ENCODE assay signal across 9 cellular contexts in the genomic region with DNA sequence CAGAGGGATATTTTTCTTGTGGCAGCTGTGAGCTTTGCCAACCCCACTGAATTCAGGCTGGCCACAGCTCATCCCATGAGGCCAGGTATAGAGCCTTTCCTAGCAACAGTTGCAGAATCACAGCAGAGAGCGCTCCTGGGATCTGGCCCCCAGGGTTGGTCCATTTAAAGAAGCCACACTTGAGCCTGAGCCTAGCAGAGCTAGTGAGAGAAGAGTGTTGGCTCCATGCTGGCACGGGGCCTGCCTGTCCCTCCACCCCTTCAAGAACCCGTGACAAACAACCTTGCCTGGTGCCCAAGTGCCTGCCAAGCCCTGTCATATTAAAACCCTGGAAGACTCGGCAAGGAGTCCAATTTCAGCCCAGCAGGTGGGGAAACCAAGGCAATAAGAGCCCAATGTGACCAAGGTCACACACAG.
DNase-seq lines count a peak whose midpoint lies in the region; ATAC-seq, FAIRE-seq and TF ChIP-seq lines count a peak whose summit lies in the region.
"Had no signal": no experiment of that assay in that cellular context is flagged by ENCODE, and none has a peak within 500 bp of the region (broad histone marks: within the 10 kb centered on the region; RNA-seq: fewer than 3 reads in every experiment).

No MANE protein-coding gene starts in this region.

- H3K9ac ChIP-seq in astrocyte (ENCODE audit: low read length): peak overlapping the region; percentile 86

- H3K4me1 ChIP-seq in astrocyte (ENCODE audit: insufficient read depth, low read length): peaks cover 54% of the 10 kb centered on the region
- peaks cover 80% of the 10 kb centered on the region for H3K4me1 ChIP-seq in vagina

- no peak for FAIRE-seq in astrocyte (lab: Jason Lieb, UNC)

- H3K27ac ChIP-seq in astrocyte (ENCODE audit: low read depth, low read length) (peak overlapping the region; percentile 98), vagina (peak overlapping the region; percentile 83)

- TF ChIP-seq CTCF in astrocyte (IDR thresholded peaks at IDR 0.05; ENCODE audit: insufficient read depth, low read depth, low read length) (no peak), vagina (IDR thresholded peaks at IDR 0.05) (no peak)

- peaks cover 54% of the 10 kb centered on the region for H3K4me1 Mint-ChIP-seq in activated naive CD8-positive, alpha-beta T cell treated with anti-CD3 and anti-CD28 coated beads, Interleukin-2, amount 10 ng/mL, durations not matched to agents 7 days and 5 days
- peaks cover 32% of the 10 kb centered on the region for H3K4me1 Mint-ChIP-seq in activated naive CD8-positive, alpha-beta T cell treated with anti-CD3 and anti-CD28 coated beads for 36 hours
- H3K4me1 Mint-ChIP-seq in astrocyte (ENCODE audit: low read depth, unreplicated experiment): peaks cover 65% of the 10 kb centered on the region

- peak overlapping the region; percentile 22 for H2AFZ ChIP-seq in astrocyte (ENCODE audit: low read depth, low read length)

- ATAC-seq in activated naive CD8-positive, alpha-beta T cell treated with anti-CD3 and anti-CD28 coated beads, Interleukin-2, amount 10 ng/mL, durations not matched to agents 7 days and 5 days (ENCODE audit: low read depth): no peak
- ATAC-seq in HG03442 (IDR thresholded peaks at IDR 0.05; ENCODE audit: unreplicated experiment) (no peak), GM21786 (IDR thresholded peaks at IDR 0.05; ENCODE audit: unreplicated experiment) (no peak)

- intact Hi-C loops in vagina (cut with DNase I): loop anchor here (5.0 kb wide), 2 partner anchors 110 to 125 kb away; partner anchors contain the start of gene IRF2BPL

- H3K36me3 ChIP-seq in astrocyte (ENCODE audit: insufficient read depth, low read length): no peaks in the 10 kb centered on the region
- H3K36me3 ChIP-seq in vagina: no peaks in the 10 kb centered on the region

- TF ChIP-seq POLR2A in vagina (IDR thresholded peaks at IDR 0.05): no peak

- POLR2A ChIA-PET in activated naive CD8-positive, alpha-beta T cell treated with anti-CD3 and anti-CD28 coated beads, Interleukin-2, amount 10 ng/mL, durations not matched to agents 7 days and 5 days (lab: Charles Lee): interaction anchor here (0.9 to 5.3 kb wide), 6 partner anchors 12 to 110 kb away, joined by 3 to 28 read pairs (median 14); partner anchors contain the start of gene IRF2BPL

- H3K27me3 ChIP-seq in astrocyte (ENCODE audit: insufficient read depth, low read length) (no peaks in the 10 kb centered on the region), vagina (no peaks in the 10 kb centered on the region)

- H3K27me3 Mint-ChIP-seq in activated naive CD8-positive, alpha-beta T cell treated with anti-CD3 and anti-CD28 coated beads, Interleukin-2, amount 10 ng/mL, durations not matched to agents 7 days and 5 days: peaks cover 3% of the 10 kb centered on the region
- H3K27me3 Mint-ChIP-seq in activated naive CD8-positive, alpha-beta T cell treated with anti-CD3 and anti-CD28 coated beads for 36 hours: no peaks in the 10 kb centered on the region
- H3K27me3 Mint-ChIP-seq in astrocyte (ENCODE audit: low read depth, unreplicated experiment): no peaks in the 10 kb centered on the region

- H3K9me3 Mint-ChIP-seq in activated naive CD8-positive, alpha-beta T cell treated with anti-CD3 and anti-CD28 coated beads, Interleukin-2, amount 10 ng/mL, durations not matched to agents 7 days and 5 days: no peaks in the 10 kb centered on the region
- no peaks in the 10 kb centered on the region for H3K9me3 Mint-ChIP-seq in activated naive CD8-positive, alpha-beta T cell treated with anti-CD3 and anti-CD28 coated beads for 36 hours
- peaks cover 2% of the 10 kb centered on the region for H3K9me3 Mint-ChIP-seq in astrocyte (ENCODE audit: unreplicated experiment)

- peak overlapping the region; percentile 38 for H3K27ac Mint-ChIP-seq in activated naive CD8-positive, alpha-beta T cell treated with anti-CD3 and anti-CD28 coated beads, Interleukin-2, amount 10 ng/mL, durations not matched to agents 7 days and 5 days
- no peak overlapping the region for H3K27ac Mint-ChIP-seq in activated naive CD8-positive, alpha-beta T cell treated with anti-CD3 and anti-CD28 coated beads for 36 hours
- peak overlapping the region; percentile 96 for H3K27ac Mint-ChIP-seq in astrocyte (ENCODE audit: unreplicated experiment)

- H3K4me3 ChIP-seq in astrocyte (ENCODE audit: insufficient read depth, low read depth, low read length): no peak overlapping the region
- no peak overlapping the region for H3K4me3 ChIP-seq in vagina

- no peaks in the 10 kb centered on the region for H4K20me1 ChIP-seq in astrocyte (ENCODE audit: insufficient read depth, low read length)

- no peak overlapping the region for H3K4me3 Mint-ChIP-seq in activated naive CD8-positive, alpha-beta T cell treated with anti-CD3 and anti-CD28 coated beads, Interleukin-2, amount 10 ng/mL, durations not matched to agents 7 days and 5 days
- H3K4me3 Mint-ChIP-seq in activated naive CD8-positive, alpha-beta T cell treated with anti-CD3 and anti-CD28 coated beads for 36 hours: no peak overlapping the region
- H3K4me3 Mint-ChIP-seq in astrocyte (ENCODE audit: unreplicated experiment): peak overlapping the region; percentile 41

- H3K9me3 ChIP-seq in astrocyte (ENCODE audit: insufficient read depth, low read depth, low read length) (no peaks in the 10 kb centered on the region), vagina (no peaks in the 10 kb centered on the region)

- DNase-seq in activated naive CD8-positive, alpha-beta T cell treated with anti-CD3 and anti-CD28 coated beads, Interleukin-2, amount 10 ng/mL, durations not matched to agents 7 days and 5 days: no peak
- DNase-seq in activated naive CD8-positive, alpha-beta T cell treated with anti-CD3 and anti-CD28 coated beads for 36 hours: no peak
- DNase-seq in astrocyte (ENCODE audit: low read depth) (no peak), midbrain (lab: John Stamatoyannopoulos, UW) (peak; percentile 69), vagina (ENCODE audit: extremely low spot score in 2 of 2) (no peak), CD1c-positive myeloid dendritic cell (ENCODE audit: extremely low spot score) (no peak)
- DNase-seq: stimulated activated CD4-positive, alpha-beta T cell treated with anti-CD3 and anti-CD28 coated beads, Interleukin-1b, Interleukin-23, amount 100 ng/mL, for 48 hours had no signal

- no peaks in the 10 kb centered on the region for H3K79me2 ChIP-seq in astrocyte (ENCODE audit: insufficient read depth, low read length)

- H3K4me2 ChIP-seq in astrocyte (ENCODE audit: low read length): peak overlapping the region; percentile 78

- peaks cover 1% of the 10 kb centered on the region for H3K36me3 Mint-ChIP-seq in activated naive CD8-positive, alpha-beta T cell treated with anti-CD3 and anti-CD28 coated beads, Interleukin-2, amount 10 ng/mL, durations not matched to agents 7 days and 5 days
- no peaks in the 10 kb centered on the region for H3K36me3 Mint-ChIP-seq in activated naive CD8-positive, alpha-beta T cell treated with anti-CD3 and anti-CD28 coated beads for 36 hours
- no peaks in the 10 kb centered on the region for H3K36me3 Mint-ChIP-seq in astrocyte (ENCODE audit: low read depth, unreplicated experiment)
